8 cellular contexts compared by ENCODE assay signal in the genomic region with DNA sequence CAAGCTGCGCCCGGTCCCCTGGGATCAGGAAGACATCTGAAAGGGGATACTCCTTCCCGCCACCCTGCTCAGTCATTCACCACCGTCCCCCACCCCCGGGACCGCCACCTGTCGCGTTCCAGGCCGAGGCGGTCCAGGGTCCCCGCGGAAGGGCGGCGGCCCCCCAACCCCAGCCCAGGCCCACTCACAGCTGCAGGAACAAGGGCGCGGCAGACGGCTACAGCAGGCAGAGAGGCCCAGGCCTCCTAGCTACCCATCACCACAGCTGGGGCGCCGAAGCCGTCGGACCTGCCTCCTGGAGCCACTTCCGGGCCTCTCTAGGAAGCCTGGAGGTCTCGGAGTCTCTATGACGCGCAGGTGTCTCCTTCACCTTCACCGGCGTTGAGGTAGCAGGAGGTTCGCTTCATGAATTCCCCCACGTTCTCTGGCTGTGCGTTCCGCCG. TPM values are rescaled to one million over a fixed set of nuclear protein-coding genes. Genes with fewer than 3 reads are reported as not detected.
A peak's percentile ranks its signal among the peaks of the same experiment; 100 is the strongest.
DNase-seq lines count a peak whose midpoint lies in the region; ATAC-seq, FAIRE-seq and TF ChIP-seq lines count a peak whose summit lies in the region.

A gene with protein sequence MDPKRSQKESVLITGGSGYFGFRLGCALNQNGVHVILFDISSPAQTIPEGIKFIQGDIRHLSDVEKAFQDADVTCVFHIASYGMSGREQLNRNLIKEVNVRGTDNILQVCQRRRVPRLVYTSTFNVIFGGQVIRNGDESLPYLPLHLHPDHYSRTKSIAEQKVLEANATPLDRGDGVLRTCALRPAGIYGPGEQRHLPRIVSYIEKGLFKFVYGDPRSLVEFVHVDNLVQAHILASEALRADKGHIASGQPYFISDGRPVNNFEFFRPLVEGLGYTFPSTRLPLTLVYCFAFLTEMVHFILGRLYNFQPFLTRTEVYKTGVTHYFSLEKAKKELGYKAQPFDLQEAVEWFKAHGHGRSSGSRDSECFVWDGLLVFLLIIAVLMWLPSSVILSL (minus strand): TSS at position 272 of the 443 bp plus-strand sequence. CDS start 10,612 bp downstream, outside the sequence.

- H4K20me1 ChIP-seq in H1 (replicated peaks in 1 of 2; ENCODE audit: control insufficient read depth in 1 of 2, insufficient read depth in 2 of 2, low read length in 2 of 2) = no peaks in the 10 kb centered on the region

- no peak within 1 kb of the TSS for H2BK20ac ChIP-seq in H1 (ENCODE audit: low read length)

- H4K8ac ChIP-seq in H1 (ENCODE audit: extremely low read depth, insufficient read depth, low read length) = no peak within 1 kb of the TSS; the same call in 1 of the 2 replicates

- no peak within 1 kb of the TSS for H2BK120ac ChIP-seq in H1 (replicated peaks; ENCODE audit: low read depth, low read length)

- H3K79me2 ChIP-seq in H1 (ENCODE audit: control insufficient read depth in 1 of 2, insufficient read depth in 2 of 2, low read length in 2 of 2) = no peaks in the 10 kb centered on the region

- H3K4me3 ChIP-seq in BJ (ENCODE audit: low read depth, low read length) (peak within 1 kb of the TSS; percentile 19), H1 (ENCODE audit: extremely low read depth in 1 of 4, insufficient read depth in 2 of 4, low read depth in 3 of 4, low read length in 4 of 4) (no peak within 1 kb of the TSS), skeletal muscle satellite cell (ENCODE audit: low read length) (peak within 1 kb of the TSS; percentile 11), BE2C (ENCODE audit: low read depth, low read length) (no peak within 1 kb of the TSS)

- peaks cover 22 to 39% of the 10 kb centered on the region in 2 experiments for H3K9me3 ChIP-seq in H1 (ENCODE audit: insufficient read depth in 2 of 2, low read depth in 1 of 2, low read length in 1 of 2)
- no peaks in the 10 kb centered on the region for H3K9me3 ChIP-seq in skeletal muscle satellite cell (replicated peaks; ENCODE audit: low read length)
- H3K9me3 ChIP-seq in BE2C = no peaks in the 10 kb centered on the region; the same call in 1 of the 2 replicates

- no peak within 1 kb of the TSS for H2BK12ac ChIP-seq in H1 (ENCODE audit: low read depth, low read length)

- H3K9me3 Mint-ChIP-seq in activated CD4-positive, alpha-beta T cell treated with anti-CD3 and anti-CD28 coated beads, Interleukin-2, amount 10 ng/mL, durations not matched to agents 24 days and 14 days = peaks cover 30% of the 10 kb centered on the region

- H2BK15ac ChIP-seq in H1 (ENCODE audit: low read length) = no peak within 1 kb of the TSS

- WGBS in H1 (ENCODE audit: extremely low coverage in 1 of 2, insufficient coverage in 1 of 2, insufficient read length in 1 of 2, insufficient replicate concordance in 2 of 2, low coverage in 1 of 2, low lambda C conversion rate in 2 of 2, missing lambda C conversion rate in 1 of 2), 2 experiments = 97% methylated on average over 31 of the region's 32 CpGs; no CpG with 5 or more reads in 1 of the 2 experiments

- H3K4me1 ChIP-seq in H1 (replicated peaks in 1 of 4; ENCODE audit: control insufficient read depth in 3 of 4, insufficient read depth in 4 of 4, low read length in 3 of 4) (no peaks in the 10 kb centered on the region), skeletal muscle satellite cell (ENCODE audit: control insufficient read depth, insufficient read depth, low read length) (no peaks in the 10 kb centered on the region), BE2C (no peaks in the 10 kb centered on the region)

- intact Hi-C loops in activated CD4-positive, alpha-beta T cell treated with anti-CD3 and anti-CD28 coated beads, Interleukin-2, amount 10 ng/mL, durations not matched to agents 24 days and 14 days (cut with micrococcal nuclease) = no loop called here

- no peak for FAIRE-seq in H1 (lab: Jason Lieb, UNC)

- no peak within 1 kb of the TSS for H3K14ac ChIP-seq in H1 (ENCODE audit: insufficient read length)

- H3K4me2 ChIP-seq in H1 (ENCODE audit: insufficient read depth in 1 of 2, low read depth in 2 of 2, low read length in 2 of 2) = no peak within 1 kb of the TSS
- H3K4me2 ChIP-seq in skeletal muscle satellite cell (ENCODE audit: low read length) = no peak within 1 kb of the TSS

- H3K23ac ChIP-seq in H1 (ENCODE audit: insufficient read length) = no peak within 1 kb of the TSS

- no peaks in the 10 kb centered on the region for H3K23me2 ChIP-seq in H1 (ENCODE audit: low read depth, low read length)

- H3K36me3 ChIP-seq in BJ (ENCODE audit: control insufficient read depth, insufficient read depth, low read length) (no peaks in the 10 kb centered on the region), H1 (ENCODE audit: control insufficient read depth in 2 of 4, insufficient read depth in 4 of 4, low read length in 3 of 4) (no peaks in the 10 kb centered on the region), skeletal muscle satellite cell (ENCODE audit: insufficient read depth, low read length) (no peaks in the 10 kb centered on the region), BE2C (no peaks in the 10 kb centered on the region)

- no peak within 1 kb of the TSS for H4K91ac ChIP-seq in H1 (replicated peaks; ENCODE audit: insufficient read length, low read length)

- H2BK5ac ChIP-seq in H1 (ENCODE audit: low read depth, low read length) = no peak within 1 kb of the TSS

- TF ChIP-seq CTCF in BJ (IDR thresholded peaks at IDR 0.05; ENCODE audit: insufficient read depth, low read depth, low read length) (no peak), H1 (IDR thresholded peaks at IDR 0.05; ENCODE audit: control extremely low read depth in 1 of 3, insufficient read depth in 1 of 3, low read depth in 1 of 3, low read length in 3 of 3) (no peak), BE2C (IDR thresholded peaks at IDR 0.05; ENCODE audit: low read depth, low read length) (no peak)

- H3K18ac ChIP-seq in H1 (ENCODE audit: extremely low read depth, low read length) = no peak within 1 kb of the TSS

- no peak within 1 kb of the TSS for H3K27ac ChIP-seq in H1 (ENCODE audit: low read depth, low read length)

- no peaks in the 10 kb centered on the region for H3K27me3 ChIP-seq in BJ (ENCODE audit: control insufficient read depth, insufficient read depth, low read length)
- no peaks in the 10 kb centered on the region for H3K27me3 ChIP-seq in H1 (replicated peaks in 1 of 4; ENCODE audit: control insufficient read depth in 3 of 4, extremely low read depth in 1 of 4, insufficient read depth in 3 of 4, low read length in 3 of 4)
- H3K27me3 ChIP-seq in skeletal muscle satellite cell (ENCODE audit: control insufficient read depth, insufficient read depth, low read length) = peaks cover 22% of the 10 kb centered on the region
- no peaks in the 10 kb centered on the region for H3K27me3 ChIP-seq in BE2C

- no peak for TF ChIP-seq POLR2A in H1 (IDR thresholded peaks at IDR 0.05; ENCODE audit: control extremely low read depth in 1 of 2, low read depth in 2 of 2, low read length in 2 of 2)

- no peak within 1 kb of the TSS for H3K56ac ChIP-seq in H1 (replicated peaks; ENCODE audit: insufficient read length, low read depth, low read length)

- H4K5ac ChIP-seq in H1 (ENCODE audit: insufficient read length, low read depth, low read length) = no peak within 1 kb of the TSS

- H3K27ac Mint-ChIP-seq in activated CD4-positive, alpha-beta T cell treated with anti-CD3 and anti-CD28 coated beads, Interleukin-2, amount 10 ng/mL, durations not matched to agents 24 days and 14 days = peak within 1 kb of the TSS; percentile 85

- POLR2A ChIA-PET in BJ (lab: Charles Lee) = no interaction called here
- POLR2A ChIA-PET in H1 (lab: Charles Lee; ENCODE audit: partially characterized antibody) = no interaction called here

- no peak within 1 kb of the TSS for H2AFZ ChIP-seq in H1 (ENCODE audit: low read length)

- DNase-seq in BJ (ENCODE audit: low read depth) = no peak
- peak; percentile 22 for DNase-seq in NCI-H1092 (lab: John Stamatoyannopoulos, UW)
- peak; percentile 88 for DNase-seq in activated CD4-positive, alpha-beta T cell treated with anti-CD3 and anti-CD28 coated beads, Interleukin-2, amount 10 ng/mL, durations not matched to agents 24 days and 14 days
- no peak for DNase-seq in H1 (ENCODE audit: low read depth in 1 of 2, low spot score in 2 of 2)
- no peak for DNase-seq in LoVo (ENCODE audit: low spot score)
- no peak for DNase-seq in BE2C

- H3K79me1 ChIP-seq in H1 (ENCODE audit: low read depth, low read length) = no peaks in the 10 kb centered on the region

- CTCF ChIA-PET in BJ (lab: Yijun Ruan, JAX) = interaction anchor here (1.8 kb wide), 1 partner anchor 14 kb away, joined by 5 read pairs; no protein-coding TSS in a partner anchor
- CTCF ChIA-PET in H1 (lab: Charles Lee; ENCODE audit: partially characterized antibody) = interaction anchor here (1.3 kb wide), 1 partner anchor 71 kb away, joined by 4 read pairs; no protein-coding TSS in a partner anchor

- H3K4ac ChIP-seq in H1 (replicated peaks; ENCODE audit: insufficient read length, low read depth, low read length) = no peak within 1 kb of the TSS

- peaks cover 11% of the 10 kb centered on the region for H3K27me3 Mint-ChIP-seq in activated CD4-positive, alpha-beta T cell treated with anti-CD3 and anti-CD28 coated beads, Interleukin-2, amount 10 ng/mL, durations not matched to agents 24 days and 14 days

- peak; percentile 83 for ATAC-seq in GM21381 (IDR thresholded peaks at IDR 0.05; ENCODE audit: unreplicated experiment)

- peaks cover 25% of the 10 kb centered on the region for H3K36me3 Mint-ChIP-seq in activated CD4-positive, alpha-beta T cell treated with anti-CD3 and anti-CD28 coated beads, Interleukin-2, amount 10 ng/mL, durations not matched to agents 24 days and 14 days (ENCODE audit: low read depth)

- no peak within 1 kb of the TSS for H2AK5ac ChIP-seq in H1 (ENCODE audit: low read depth, low read length)

- no peak for TF ChIP-seq RAD21 in H1 (IDR thresholded peaks at IDR 0.05 in 1 of 2, conservative IDR thresholded peaks at IDR 0.05 in 1 of 2; ENCODE audit: low read depth in 2 of 2, low read length in 2 of 2)

- H3K9ac ChIP-seq in H1 (replicated peaks in 1 of 4; ENCODE audit: extremely low read depth in 1 of 4, low read depth in 3 of 4, low read length in 3 of 4) = no peak within 1 kb of the TSS
- no peak within 1 kb of the TSS for H3K9ac ChIP-seq in skeletal muscle satellite cell (ENCODE audit: low read depth, low read length)

- TF ChIP-seq EP300 in H1 (IDR thresholded peaks at IDR 0.05; ENCODE audit: borderline replicate concordance in 1 of 2, low read depth in 2 of 2, low read length in 2 of 2) = no peak

- H3K4me3 Mint-ChIP-seq in activated CD4-positive, alpha-beta T cell treated with anti-CD3 and anti-CD28 coated beads, Interleukin-2, amount 10 ng/mL, durations not matched to agents 24 days and 14 days = peak within 1 kb of the TSS; percentile 88

- H3K4me1 Mint-ChIP-seq in activated CD4-positive, alpha-beta T cell treated with anti-CD3 and anti-CD28 coated beads, Interleukin-2, amount 10 ng/mL, durations not matched to agents 24 days and 14 days = peaks cover 11% of the 10 kb centered on the region

RNA-seq across cellular contexts. Expression of the gene that starts here (rescaled TPM):
- polyA plus RNA-seq in BJ (2011; rRNA removed) (0.44 and 0.80 TPM in 2 replicates), H1 (2011; rRNA removed) (0.02 and 0.03 TPM in 2 replicates)
- polyA minus RNA-seq in BJ (2011; rRNA and poly(A)+ RNA removed) = 0.09 and 0.15 TPM in 2 replicates
- total RNA-seq in activated CD4-positive, alpha-beta T cell treated with anti-CD3 and anti-CD28 coated beads, Interleukin-2, amount 10 ng/mL, durations not matched to agents 24 days and 14 days = 5.3 and 5.4 TPM in 2 replicates
- total RNA-seq in H1 (2021; fragmentation: NEBNext Ultra II Directional; extraction: Animal tissue kit (Norgen Biotek cat#: 25700)) = not detected in 2 replicates
- 0.03 TPM for polyA plus RNA-seq in H1 (2011; cell fraction: cytosol; rRNA removed)
- polyA plus RNA-seq in H1 (2011; cell fraction: nucleus; rRNA removed) = 0.01 TPM
- 0.01 TPM in 1 of 4 replicates, not detected in the others for polyA plus RNA-seq in H1 (2012, experiment 1 of 2)
- not detected for polyA plus RNA-seq in H1 (2012, experiment 2 of 2)
- 0.34 TPM for polyA plus RNA-seq in H1 (2013, experiment 1 of 2)
- 0.46 TPM for polyA plus RNA-seq in H1 (2013, experiment 2 of 2)
- 0.02 and 0.03 TPM in 2 replicates for polyA minus RNA-seq in H1 (2011; rRNA and poly(A)+ RNA removed)
- not detected for polyA minus RNA-seq in H1 (2011; cell fraction: cytosol; rRNA and poly(A)+ RNA removed)
- 0.10 TPM for polyA minus RNA-seq in H1 (2011; cell fraction: nucleus; rRNA and poly(A)+ RNA removed)
- total RNA-seq in skeletal muscle satellite cell (2012; rRNA removed) = under 0.01 TPM in 1 of 2 replicates, not detected in the other
- 0.06 TPM for polyA plus RNA-seq in BE2C (2012; ENCODE audit: insufficient read depth, insufficient read length, low read depth)

Comparison
In these comparisons a context has a peak if more than half of its experiments do, and no peak if none do; other contexts are left out.
1. DNase-seq: peak in NCI-H1092 (single experiment) and activated CD4-positive, alpha-beta T cell treated with anti-CD3 and anti-CD28 coated beads, Interleukin-2, amount 10 ng/mL, durations not matched to agents 24 days and 14 days (single experiment); none in BJ (single experiment), H1 (0 of 2), LoVo (single experiment) and BE2C (single experiment).
2. H3K4me3 ChIP-seq: peak in BJ (single experiment) and skeletal muscle satellite cell (single experiment); none in H1 (0 of 4) and BE2C (single experiment).